ENCODE assay signal across 8 cellular contexts in the genomic region with DNA sequence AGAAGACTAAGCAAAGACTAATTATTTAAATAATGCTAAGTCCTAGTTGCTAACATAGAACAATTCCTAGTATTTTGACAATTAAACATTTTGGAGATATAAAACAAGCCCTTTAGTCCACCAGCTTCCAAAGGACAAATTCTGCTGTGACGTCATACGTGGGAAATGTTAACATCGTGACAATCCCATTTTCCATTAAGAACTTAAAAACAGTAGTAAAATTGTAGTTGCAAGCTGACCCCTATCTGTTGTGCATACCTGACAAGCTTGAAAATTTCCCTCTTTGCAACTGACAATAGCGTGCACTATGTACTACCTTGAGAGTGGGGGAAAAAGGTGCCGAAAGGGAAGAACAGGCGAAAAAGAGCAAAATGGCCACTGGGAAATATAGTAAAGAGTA.
"Had no signal": no experiment of that assay in that cellular context is flagged by ENCODE, and none has a peak within 500 bp of the region (broad histone marks: within the 10 kb centered on the region; RNA-seq: fewer than 3 reads in every experiment).

No MANE protein-coding gene starts in this region.

- ATAC-seq: GM12878 had no signal

- H3K4me3 ChIP-seq: GM12878 had no signal

- FAIRE-seq: G401.6, GM12878, GM12891, GM12892, GM18507, GM19239 had no signal

- DNase-seq: GDM1, GF-D8 had no signal
